Comparison of ENCODE assay signal across 38 cellular contexts in genomic region chr1:47460456-47460855, GRCh38. TPM values are rescaled to one million over a fixed set of nuclear protein-coding genes. Genes with fewer than 3 reads are reported as not detected.
"Had no signal": no experiment of that assay in that cellular context is flagged by ENCODE, and none has a peak within 500 bp of the region (broad histone marks: within the 10 kb centered on the region; RNA-seq: fewer than 3 reads in every experiment).

No MANE protein-coding gene starts in this region.

- ATAC-seq: activated CD4-positive, CD25-positive, alpha-beta regulatory T cell treated with anti-CD3 and anti-CD28 coated beads, Interleukin-2, amount 50 U/mL, for 24 hours; activated CD8-positive, alpha-beta T cell treated with anti-CD3 and anti-CD28 coated beads for 36 hours; activated T-cell treated with anti-CD3 and anti-CD28 coated beads, Interleukin-2, amount 50 U/mL, for 4 hours; gastroesophageal sphincter; heart right ventricle had no signal

- H3K4me3 Mint-ChIP-seq: activated B cell treated with CpG ODN at 0.5 μM for 24 hours; activated CD8-positive, alpha-beta T cell treated with anti-CD3 and anti-CD28 coated beads for 36 hours; activated naive CD4-positive, alpha-beta T cell treated with anti-CD3 and anti-CD28 coated beads for 36 hours; activated naive CD4-positive, alpha-beta T cell treated with anti-CD3 and anti-CD28 coated beads, Interleukin-2, amount 50 U/mL, for 24 hours; activated naive CD8-positive, alpha-beta T cell treated with anti-CD3 and anti-CD28 coated beads, Interleukin-2, amount 10 ng/mL, durations not matched to agents 7 days and 5 days; activated T-cell treated with anti-CD3 and anti-CD28 coated beads, Interleukin-2, amount 50 U/mL, for 4 hours; activated T-helper 1 cell treated with anti-CD3 and anti-CD28 coated beads, Interleukin-12 subunit alpha, Interleukin-12 subunit beta, Interleukin-2, Interleukin-4 antibody, amounts not matched to agents 30 ng/mL and 10 ng/mL and 1 ng/mL, durations not matched to agents 14 hours and 24 hours and 36 hours; brain; T-helper 2 cell treated with Interferon-gamma antibody and Interleukin-4, amounts not matched to agents 5 μg/mL and 100 μg/mL, for 36 hours had no signal

- FAIRE-seq: endometrium, endothelial cell of umbilical vein had no signal

- H2AFZ ChIP-seq: hepatocyte had no signal

- H3K9me3 ChIP-seq: ascending aorta, breast epithelium, colonic mucosa, esophagus squamous epithelium, gastroesophageal sphincter, heart right ventricle had no signal

- H3K4me1 ChIP-seq: ascending aorta, breast epithelium, colonic mucosa, esophagus squamous epithelium, gastroesophageal sphincter, heart right ventricle had no signal

- H3K79me2 ChIP-seq: hepatocyte had no signal

- H3K9me3 Mint-ChIP-seq: activated B cell treated with CpG ODN at 0.5 μM for 24 hours; activated CD8-positive, alpha-beta T cell treated with anti-CD3 and anti-CD28 coated beads for 36 hours; activated naive CD4-positive, alpha-beta T cell treated with anti-CD3 and anti-CD28 coated beads for 36 hours; activated naive CD4-positive, alpha-beta T cell treated with anti-CD3 and anti-CD28 coated beads, Interleukin-2, amount 50 U/mL, for 24 hours; activated naive CD8-positive, alpha-beta T cell treated with anti-CD3 and anti-CD28 coated beads, Interleukin-2, amount 10 ng/mL, durations not matched to agents 7 days and 5 days; activated T-cell treated with anti-CD3 and anti-CD28 coated beads, Interleukin-2, amount 50 U/mL, for 4 hours; activated T-helper 1 cell treated with anti-CD3 and anti-CD28 coated beads, Interleukin-12 subunit alpha, Interleukin-12 subunit beta, Interleukin-2, Interleukin-4 antibody, amounts not matched to agents 30 ng/mL and 10 ng/mL and 1 ng/mL, durations not matched to agents 14 hours and 24 hours and 36 hours; activated T-helper 2 cell treated with anti-CD3 and anti-CD28 coated beads, Interferon-gamma antibody, Interleukin-2, Interleukin-4, amounts not matched to agents 10 μg/mL and 5 μg/mL and 100 μg/mL, durations not matched to agents 14 hours and 24 hours and 36 hours; T-helper 2 cell treated with Interferon-gamma antibody and Interleukin-4, amounts not matched to agents 5 μg/mL and 100 μg/mL, for 36 hours had no signal

- DNase-seq: activated B cell treated with CpG ODN at 0.5 μM for 24 hours; activated CD4-positive, alpha-beta T cell treated with anti-CD3 and anti-CD28 coated beads for 48 hours; activated CD4-positive, alpha-beta T cell treated with anti-CD3 and anti-CD28 coated beads, Interleukin-2, amount 50 U/mL, for 1 hour; activated CD4-positive, alpha-beta T cell treated with anti-CD3 and anti-CD28 coated beads, Interleukin-2, amount 50 U/mL, for 48 hours; activated CD8-positive, alpha-beta memory T cell treated with anti-CD3 and anti-CD28 coated beads for 24 hours; activated CD8-positive, alpha-beta T cell treated with anti-CD3 and anti-CD28 coated beads for 36 hours; activated effector memory CD4-positive, alpha-beta T cell treated with anti-CD3 and anti-CD28 coated beads, Interleukin-2, amount 50 U/mL, for 16 hours; activated naive CD4-positive, alpha-beta T cell treated with anti-CD3 and anti-CD28 coated beads for 36 hours; activated naive CD8-positive, alpha-beta T cell treated with anti-CD3 and anti-CD28 coated beads, Interleukin-2, amount 10 ng/mL, durations not matched to agents 7 days and 5 days; activated T-cell treated with anti-CD3 and anti-CD28 coated beads, Interleukin-2, amount 50 U/mL, for 4 hours; central memory CD4-positive, alpha-beta T cell; cerebellar nuclear complex; colonic mucosa; effector CD8-positive, alpha-beta T cell; esophagus squamous epithelium; foreskin melanocyte; heart right ventricle; T1000; WERI-Rb-1 had no signal

- H3K36me3 ChIP-seq: ascending aorta, breast epithelium, cardiac muscle cell, colonic mucosa, esophagus squamous epithelium, gastroesophageal sphincter, heart right ventricle, WERI-Rb-1 had no signal

- H3K4me1 Mint-ChIP-seq: activated B cell treated with CpG ODN at 0.5 μM for 24 hours; activated naive CD4-positive, alpha-beta T cell treated with anti-CD3 and anti-CD28 coated beads, Interleukin-2, amount 50 U/mL, for 24 hours; activated naive CD8-positive, alpha-beta T cell treated with anti-CD3 and anti-CD28 coated beads, Interleukin-2, amount 10 ng/mL, durations not matched to agents 7 days and 5 days had no signal

- H3K4me2 ChIP-seq: hepatocyte had no signal

- H3K27ac Mint-ChIP-seq: activated B cell treated with CpG ODN at 0.5 μM for 24 hours; activated CD8-positive, alpha-beta T cell treated with anti-CD3 and anti-CD28 coated beads for 36 hours; activated naive CD4-positive, alpha-beta T cell treated with anti-CD3 and anti-CD28 coated beads for 36 hours; activated naive CD4-positive, alpha-beta T cell treated with anti-CD3 and anti-CD28 coated beads, Interleukin-2, amount 50 U/mL, for 24 hours; activated naive CD8-positive, alpha-beta T cell treated with anti-CD3 and anti-CD28 coated beads, Interleukin-2, amount 10 ng/mL, durations not matched to agents 7 days and 5 days; activated T-helper 1 cell treated with anti-CD3 and anti-CD28 coated beads, Interleukin-12 subunit alpha, Interleukin-12 subunit beta, Interleukin-2, Interleukin-4 antibody, amounts not matched to agents 30 ng/mL and 10 ng/mL and 1 ng/mL, durations not matched to agents 14 hours and 24 hours and 36 hours; activated T-helper 2 cell treated with anti-CD3 and anti-CD28 coated beads, Interferon-gamma antibody, Interleukin-2, Interleukin-4, amounts not matched to agents 10 μg/mL and 5 μg/mL and 100 μg/mL, durations not matched to agents 14 hours and 24 hours and 36 hours; brain; T-helper 2 cell treated with Interferon-gamma antibody and Interleukin-4, amounts not matched to agents 5 μg/mL and 100 μg/mL, for 36 hours had no signal

- H3K27ac ChIP-seq: ascending aorta, breast epithelium, cardiac muscle cell, colonic mucosa, epithelial cell of prostate, esophagus squamous epithelium, gastroesophageal sphincter, heart right ventricle, hepatocyte, WERI-Rb-1 had no signal

- H3K36me3 Mint-ChIP-seq: activated naive CD4-positive, alpha-beta T cell treated with anti-CD3 and anti-CD28 coated beads, Interleukin-2, amount 50 U/mL, for 24 hours; activated naive CD8-positive, alpha-beta T cell treated with anti-CD3 and anti-CD28 coated beads, Interleukin-2, amount 10 ng/mL, durations not matched to agents 7 days and 5 days; brain had no signal

- H3K4me3 ChIP-seq: ascending aorta, breast epithelium, cardiac muscle cell, colonic mucosa, esophagus squamous epithelium, gastroesophageal sphincter, heart right ventricle, hepatocyte had no signal

- H3K27me3 ChIP-seq: colonic mucosa had no signal

RNA-seq across cellular contexts. Expression of gene FOXD2, which starts 22.6 kb away (rescaled TPM):
- total RNA-seq: cardiac muscle cell had no signal

RNA-seq across cellular contexts. Expression of gene FOXE3, which starts 44.4 kb away (rescaled TPM):
- total RNA-seq: activated B cell treated with CpG ODN at 0.5 μM for 24 hours; activated CD8-positive, alpha-beta T cell treated with anti-CD3 and anti-CD28 coated beads for 36 hours; activated naive CD4-positive, alpha-beta T cell treated with anti-CD3 and anti-CD28 coated beads for 36 hours; activated naive CD8-positive, alpha-beta T cell treated with anti-CD3 and anti-CD28 coated beads, Interleukin-2, amount 10 ng/mL, durations not matched to agents 7 days and 5 days; activated T-cell treated with anti-CD3 and anti-CD28 coated beads, Interleukin-2, amount 50 U/mL, for 4 hours; activated T-helper 1 cell treated with anti-CD3 and anti-CD28 coated beads, Interleukin-12 subunit alpha, Interleukin-12 subunit beta, Interleukin-2, Interleukin-4 antibody, amounts not matched to agents 30 ng/mL and 10 ng/mL and 1 ng/mL, durations not matched to agents 14 hours and 24 hours and 36 hours; activated T-helper 2 cell treated with anti-CD3 and anti-CD28 coated beads, Interferon-gamma antibody, Interleukin-2, Interleukin-4, amounts not matched to agents 10 μg/mL and 5 μg/mL and 100 μg/mL, durations not matched to agents 14 hours and 24 hours and 36 hours; ascending aorta; breast epithelium; cardiac muscle cell; dermis microvascular lymphatic vessel endothelial cell; endothelial cell of umbilical vein; esophagus squamous epithelium; fibroblast of lung; fibroblast of villous mesenchyme; gastroesophageal sphincter; glomerular endothelial cell; heart right ventricle; hepatocyte had no signal
- polyA plus RNA-seq: cardiac muscle cell, endothelial cell of umbilical vein, esophagus, fibroblast of lung, hepatocyte had no signal
